ENCODE assay signal across 9 cellular contexts in the genomic region with DNA sequence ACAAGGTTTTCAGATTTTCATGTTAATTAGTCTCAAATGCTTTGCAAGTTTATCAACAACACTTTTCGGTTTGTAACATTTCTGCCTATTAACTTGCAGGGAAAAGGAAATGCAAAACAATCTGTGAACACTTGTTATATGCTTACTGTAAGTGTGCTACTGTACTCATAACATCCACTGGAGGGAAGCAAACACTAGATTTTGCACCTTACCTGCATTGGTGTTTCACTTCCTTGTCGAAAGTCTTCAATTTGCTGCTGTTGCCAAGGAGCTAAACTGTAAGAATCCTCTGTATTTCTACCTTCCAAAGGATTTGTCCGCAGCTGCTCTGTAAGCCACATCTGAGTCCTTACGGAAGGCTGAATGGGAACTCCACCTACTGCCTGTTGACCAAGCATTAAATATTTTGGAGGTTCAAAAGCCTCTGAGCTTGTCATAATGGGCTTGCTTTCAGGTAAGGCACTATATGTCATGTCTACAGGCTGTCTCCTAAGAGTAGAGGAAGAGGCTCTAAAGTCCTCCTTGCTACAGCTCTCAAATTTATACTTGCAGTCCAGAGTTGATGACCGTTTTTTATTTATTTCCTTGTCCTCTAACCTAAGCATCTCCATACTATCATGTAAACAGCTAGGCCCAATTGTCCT. TPM values are rescaled to one million over a fixed set of nuclear protein-coding genes. Genes with fewer than 3 reads are reported as not detected.
DNase-seq lines count a peak whose midpoint lies in the region; ATAC-seq and TF ChIP-seq lines count a peak whose summit lies in the region.
"Had no signal": no experiment of that assay in that cellular context is flagged by ENCODE, and none has a peak within 500 bp of the region (broad histone marks: within the 10 kb centered on the region; RNA-seq: fewer than 3 reads in every experiment).

No MANE protein-coding gene starts in this region.

- no peak for TF ChIP-seq EP300 in esophagus muscularis mucosa (IDR thresholded peaks at IDR 0.05)

- H3K36me3 ChIP-seq in Panc1 (ENCODE audit: control insufficient read depth, insufficient read depth, low read length) (no peaks in the 10 kb centered on the region), esophagus muscularis mucosa (peaks cover 0 to 9% (median 0%) of the 10 kb centered on the region in 4 donors)

- peak; percentile 26 for DNase-seq in activated naive CD4-positive, alpha-beta T cell treated with anti-CD3 and anti-CD28 coated beads for 36 hours
- DNase-seq in activated naive CD4-positive, alpha-beta T cell (lab: John Stamatoyannopoulos, UW), result no peak
- peak; percentile 39 for DNase-seq in Panc1 (ENCODE audit: low read depth, low spot score)
- DNase-seq in esophagus muscularis mucosa (ENCODE audit: extremely low spot score), result peak; percentile 12
- peak in 1 of 2 donors; percentile 21 for DNase-seq in stimulated activated naive CD8-positive, alpha-beta T cell treated with anti-CD3 and anti-CD28 coated beads, Interleukin-15, amount 100 ng/mL, for 72 hours
- no peak for DNase-seq in HK-2 (ENCODE audit: unreplicated experiment)
- DNase-seq: upper lobe of left lung had no signal

- no peaks in the 10 kb centered on the region for H3K27me3 Mint-ChIP-seq in activated naive CD4-positive, alpha-beta T cell treated with anti-CD3 and anti-CD28 coated beads for 36 hours (ENCODE audit: low read depth)
- H3K27me3 Mint-ChIP-seq in stimulated activated naive CD8-positive, alpha-beta T cell treated with anti-CD3 and anti-CD28 coated beads, Interleukin-15, amount 100 ng/mL, for 72 hours, result no peaks in the 10 kb centered on the region

- no TSS peak for BruUV-seq in Panc1 (replicated peaks; lab: Mats Ljungman, UMichigan)

- CTCF ChIA-PET in activated naive CD4-positive, alpha-beta T cell treated with anti-CD3 and anti-CD28 coated beads for 36 hours (lab: Charles Lee), result interaction anchor here (0.6 to 2.7 kb wide), 43 partner anchors 8 to 456 kb away, joined by 3 to 23 read pairs (median 5); no protein-coding TSS in a partner anchor
- CTCF ChIA-PET in Panc1 (lab: Charles Lee), result interaction anchor here (0.8 kb wide), 1 partner anchor 53 kb away, joined by 3 read pairs; no protein-coding TSS in a partner anchor

- peaks cover 10% of the 10 kb centered on the region for H3K36me3 Mint-ChIP-seq in activated naive CD4-positive, alpha-beta T cell treated with anti-CD3 and anti-CD28 coated beads for 36 hours (ENCODE audit: low read depth)

- H3K27me3 ChIP-seq in Panc1 (ENCODE audit: control insufficient read depth, insufficient read depth, low read length) (no peaks in the 10 kb centered on the region), esophagus muscularis mucosa (no peaks in the 10 kb centered on the region)
- H3K27me3 ChIP-seq: upper lobe of left lung had no signal

- no peak overlapping the region for H3K4me3 Mint-ChIP-seq in activated naive CD4-positive, alpha-beta T cell treated with anti-CD3 and anti-CD28 coated beads for 36 hours
- no peak overlapping the region for H3K4me3 Mint-ChIP-seq in stimulated activated naive CD8-positive, alpha-beta T cell treated with anti-CD3 and anti-CD28 coated beads, Interleukin-15, amount 100 ng/mL, for 72 hours

- H3K4me3 ChIP-seq in Panc1 (ENCODE audit: low read depth in 2 of 2, low read length in 2 of 2) (no peak overlapping the region), esophagus muscularis mucosa (no peak overlapping the region)
- H3K4me3 ChIP-seq: upper lobe of left lung had no signal

- TF ChIP-seq POLR2A in esophagus muscularis mucosa (IDR thresholded peaks at IDR 0.05; ENCODE audit: low read depth), result no peak

- TF ChIP-seq CTCF in Panc1 (IDR thresholded peaks at IDR 0.05), result peak; percentile 63
- TF ChIP-seq CTCF in esophagus muscularis mucosa (IDR thresholded peaks at IDR 0.05), result peak in 2 of 3 experiments; percentile 19 to 28

- POLR2A ChIA-PET in Panc1 (lab: Charles Lee), result no interaction called here

- ATAC-seq in GM21390 (IDR thresholded peaks at IDR 0.05; ENCODE audit: unreplicated experiment) (peak; percentile 100), HG03521 (IDR thresholded peaks at IDR 0.05; ENCODE audit: unreplicated experiment) (peak; percentile 99), Panc1 (peak; percentile 82)
- peak; percentile 92 for ATAC-seq in stimulated activated naive CD8-positive, alpha-beta T cell treated with anti-CD3 and anti-CD28 coated beads, Interleukin-15, amount 100 ng/mL, for 72 hours

- H3K4me1 ChIP-seq in Panc1 (ENCODE audit: control insufficient read depth, insufficient read depth, low read length) (no peaks in the 10 kb centered on the region), esophagus muscularis mucosa (peaks cover 4 to 27% (median 15%) of the 10 kb centered on the region in 4 donors)

- in situ Hi-C loops in Panc1 (cut with HindIII; ENCODE audit: low pct_unique_long_range_greater_than_20kb, low sequenced_read_pairs), result no loop called here

- 82% methylated on average over 5 of the region's 5 CpGs for WGBS in esophagus muscularis mucosa

- intact Hi-C loops in activated naive CD4-positive, alpha-beta T cell treated with anti-CD3 and anti-CD28 coated beads for 36 hours (cut with micrococcal nuclease), result loop anchor here (1.0 to 2.0 kb wide), 8 partner anchors 53 to 545 kb away; no protein-coding TSS in a partner anchor
- intact Hi-C loops in Panc1 (cut with micrococcal nuclease; ENCODE audit: unreplicated experiment) (loop anchor here (1.0 to 5.0 kb wide), 3 partner anchors 52 to 237 kb away; no protein-coding TSS in a partner anchor), esophagus muscularis mucosa (cut with DNase I) (no loop called here)

- peak overlapping the region; percentile 12 for H3K27ac Mint-ChIP-seq in activated naive CD4-positive, alpha-beta T cell treated with anti-CD3 and anti-CD28 coated beads for 36 hours
- no peak overlapping the region for H3K27ac Mint-ChIP-seq in stimulated activated naive CD8-positive, alpha-beta T cell treated with anti-CD3 and anti-CD28 coated beads, Interleukin-15, amount 100 ng/mL, for 72 hours

- H3K9me3 Mint-ChIP-seq in activated naive CD4-positive, alpha-beta T cell treated with anti-CD3 and anti-CD28 coated beads for 36 hours, result no peaks in the 10 kb centered on the region
- no peaks in the 10 kb centered on the region for H3K9me3 Mint-ChIP-seq in stimulated activated naive CD8-positive, alpha-beta T cell treated with anti-CD3 and anti-CD28 coated beads, Interleukin-15, amount 100 ng/mL, for 72 hours

- H3K9me3 ChIP-seq in Panc1 (ENCODE audit: control insufficient read depth, insufficient read depth, low read depth, low read length) (no peaks in the 10 kb centered on the region), esophagus muscularis mucosa (no peaks in the 10 kb centered on the region)
- H3K9me3 ChIP-seq: upper lobe of left lung had no signal

- H3K27ac ChIP-seq in Panc1 (ENCODE audit: low read length) (no peak overlapping the region), esophagus muscularis mucosa (replicated peaks in 1 of 4) (no peak overlapping the region)
- H3K27ac ChIP-seq: upper lobe of left lung had no signal

- peaks cover 28% of the 10 kb centered on the region for H3K4me1 Mint-ChIP-seq in activated naive CD4-positive, alpha-beta T cell treated with anti-CD3 and anti-CD28 coated beads for 36 hours (ENCODE audit: low read depth)
- H3K4me1 Mint-ChIP-seq in stimulated activated naive CD8-positive, alpha-beta T cell treated with anti-CD3 and anti-CD28 coated beads, Interleukin-15, amount 100 ng/mL, for 72 hours, result peaks cover 29% of the 10 kb centered on the region

RNA-seq across cellular contexts. Expression of a gene that starts 17.3 kb away (rescaled TPM):
- total RNA-seq in activated naive CD4-positive, alpha-beta T cell treated with anti-CD3 and anti-CD28 coated beads for 36 hours, result not detected
- total RNA-seq in Panc1 (2021; ENCODE audit: unreplicated experiment) (not detected), esophagus muscularis mucosa (100 to 1,000 TPM; 262 to 431 (median 319) TPM)
- not detected for polyA plus RNA-seq in Panc1 (2012; ENCODE audit: insufficient read length)

Comparison
In these comparisons a context has a peak if more than half of its experiments do, and no peak if none do; other contexts are left out.
1. DNase-seq: peak in activated naive CD4-positive, alpha-beta T cell treated with anti-CD3 and anti-CD28 coated beads for 36 hours (single experiment), Panc1 (single experiment) and esophagus muscularis mucosa (single experiment); none in activated naive CD4-positive, alpha-beta T cell (0 of 4) and HK-2 (single experiment).
2. RNA of a gene that starts 17.3 kb away (total RNA-seq): 262 to 431 TPM in esophagus muscularis mucosa; not detected in activated naive CD4-positive, alpha-beta T cell treated with anti-CD3 and anti-CD28 coated beads for 36 hours and not detected in Panc1 (single experiment); every median in the first group is over 100 times any median in the second.
3. Peak in every context shown above with its lines, with median percentiles within 50 percentile points of each other: ATAC-seq.